ENCODE assay signal across 16 cellular contexts in the genomic region with DNA sequence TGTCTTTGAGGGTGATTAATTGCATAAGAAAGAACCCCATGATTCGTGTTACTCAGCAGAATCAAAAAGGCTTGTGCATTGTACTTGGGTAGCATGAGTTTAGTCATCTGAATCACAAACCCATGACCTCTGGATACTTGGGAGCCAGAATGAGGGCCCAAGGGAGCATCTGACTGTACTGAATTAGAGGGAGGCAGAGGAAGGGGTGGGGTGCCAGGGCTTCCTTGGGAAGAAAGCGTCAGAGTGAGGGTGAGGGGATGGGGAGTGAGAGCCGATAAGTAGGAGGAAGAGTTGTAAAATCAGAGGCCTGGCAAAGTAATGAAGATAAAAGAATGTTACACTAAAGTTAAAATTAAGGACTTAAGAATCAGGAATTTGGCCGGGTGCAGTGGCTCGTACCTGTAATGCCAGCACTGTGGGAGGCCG. TPM values are rescaled to one million over a fixed set of nuclear protein-coding genes. Genes with fewer than 3 reads are reported as not detected.
A peak's percentile ranks its signal among the peaks of the same experiment; 100 is the strongest.
DNase-seq lines count a peak whose midpoint lies in the region; ATAC-seq and TF ChIP-seq lines count a peak whose summit lies in the region.
"Had no signal": no experiment of that assay in that cellular context is flagged by ENCODE, and none has a peak within 500 bp of the region (broad histone marks: within the 10 kb centered on the region; RNA-seq: fewer than 3 reads in every experiment).

No MANE protein-coding gene starts in this region.

- H3K9me2 ChIP-seq in OCI-LY7 (ENCODE audit: insufficient read depth, low read length), result no peaks in the 10 kb centered on the region

- peak; percentile 35 for DNase-seq in AG08396 (ENCODE audit: low spot score)
- peak; percentile 27 for DNase-seq in HT1080 (ENCODE audit: low read depth)
- no peak for DNase-seq in epithelial cell of prostate (ENCODE audit: low read depth, low spot score)
- DNase-seq in myocyte (ENCODE audit: low read depth), result peak; percentile 43
- DNase-seq in naive thymus-derived CD4-positive, alpha-beta T cell, result no peak
- no peak for DNase-seq in OCI-LY7 (ENCODE audit: low spot score)
- no peak for DNase-seq in activated gamma-delta T cell (lab: John Stamatoyannopoulos, UW)
- DNase-seq: activated CD4-positive, alpha-beta memory T cell treated with anti-CD3 and anti-CD28 coated beads for 36 hours; KBM-7; NCI-H187 treated with DMSO at 0.1 percent for 48 hours; upper lobe of left lung had no signal

- no peaks in the 10 kb centered on the region for H3K9me3 ChIP-seq in naive thymus-derived CD4-positive, alpha-beta T cell (ENCODE audit: control insufficient read depth in 2 of 3, low read length in 3 of 3)
- H3K9me3 ChIP-seq in OCI-LY7 (ENCODE audit: low read length), result no peaks in the 10 kb centered on the region
- H3K9me3 ChIP-seq: upper lobe of left lung had no signal

- H3K4me3 ChIP-seq in naive thymus-derived CD4-positive, alpha-beta T cell (ENCODE audit: low read length), result no peak overlapping the region
- H3K4me3 ChIP-seq in OCI-LY7 (ENCODE audit: low read depth, low read length, poor library complexity, severe bottlenecking), result no peak overlapping the region
- H3K4me3 ChIP-seq: upper lobe of left lung had no signal

- H3K27me3 Mint-ChIP-seq in naive thymus-derived CD4-positive, alpha-beta T cell, result peaks cover 0 to 16% (median 11%) of the 10 kb centered on the region in 5 donors

- no peaks in the 10 kb centered on the region for H3K4me1 ChIP-seq in naive thymus-derived CD4-positive, alpha-beta T cell (ENCODE audit: control insufficient read depth in 2 of 2, insufficient read depth in 2 of 2, low read length in 2 of 2)
- no peaks in the 10 kb centered on the region for H3K4me1 ChIP-seq in OCI-LY7 (ENCODE audit: insufficient read depth, low read length, poor library complexity, severe bottlenecking)

- peaks cover 0 to 6% (median 0%) of the 10 kb centered on the region in 7 donors for H3K4me1 Mint-ChIP-seq in naive thymus-derived CD4-positive, alpha-beta T cell

- intact Hi-C loops in naive thymus-derived CD4-positive, alpha-beta T cell (cut with micrococcal nuclease), result no loop called here
- intact Hi-C loops in OCI-LY7 (cut with micrococcal nuclease; ENCODE audit: unreplicated experiment), result no loop called here

- BruUV-seq in OCI-LY7 (replicated peaks; lab: Mats Ljungman, UMichigan), result no TSS peak

- POLR2A ChIA-PET in naive thymus-derived CD4-positive, alpha-beta T cell (lab: Charles Lee), result no interaction called here
- POLR2A ChIA-PET in OCI-LY7 (lab: Charles Lee), result interaction anchor here (0.6 to 0.9 kb wide), 2 partner anchors 195 to 290 kb away, joined by 3 to 4 read pairs; no protein-coding TSS in a partner anchor

- H3K79me2 ChIP-seq in OCI-LY7 (ENCODE audit: insufficient read depth, low read depth, low read length), result no peaks in the 10 kb centered on the region

- H3K36me3 ChIP-seq in naive thymus-derived CD4-positive, alpha-beta T cell (ENCODE audit: control insufficient read depth in 2 of 3, insufficient read depth in 3 of 3, low read length in 3 of 3), result no peaks in the 10 kb centered on the region
- H3K36me3 ChIP-seq in OCI-LY7 (ENCODE audit: insufficient read depth, low read length), result no peaks in the 10 kb centered on the region

- no peak overlapping the region for H3K27ac Mint-ChIP-seq in naive thymus-derived CD4-positive, alpha-beta T cell
- H3K27ac Mint-ChIP-seq: activated CD4-positive, alpha-beta memory T cell treated with anti-CD3 and anti-CD28 coated beads for 36 hours; activated naive CD4-positive, alpha-beta T cell treated with anti-CD3 and anti-CD28 coated beads, Interleukin-2, amount 50 U/mL, for 72 hours had no signal

- H3K27me3 ChIP-seq in naive thymus-derived CD4-positive, alpha-beta T cell (ENCODE audit: control insufficient read depth in 2 of 2, insufficient read depth in 2 of 2, low read length in 2 of 2), result no peaks in the 10 kb centered on the region
- H3K27me3 ChIP-seq: upper lobe of left lung had no signal

- H2AFZ ChIP-seq in OCI-LY7 (ENCODE audit: low read length), result no peak overlapping the region

- H3K4me2 ChIP-seq in OCI-LY7 (ENCODE audit: low read length), result no peak overlapping the region

- H4K20me1 ChIP-seq in OCI-LY7 (ENCODE audit: insufficient read depth, low read length), result no peaks in the 10 kb centered on the region

- TF ChIP-seq CTCF in OCI-LY7 (conservative IDR thresholded peaks at IDR 0.05; ENCODE audit: low read length), result no peak

- peaks cover 0 to 2% (median 0%) of the 10 kb centered on the region in 11 donors for H3K9me3 Mint-ChIP-seq in naive thymus-derived CD4-positive, alpha-beta T cell
- H3K9me3 Mint-ChIP-seq: activated CD4-positive, alpha-beta memory T cell treated with anti-CD3 and anti-CD28 coated beads for 36 hours; activated naive CD4-positive, alpha-beta T cell treated with anti-CD3 and anti-CD28 coated beads, Interleukin-2, amount 50 U/mL, for 72 hours had no signal

- no peak overlapping the region for H3K4me3 Mint-ChIP-seq in naive thymus-derived CD4-positive, alpha-beta T cell
- H3K4me3 Mint-ChIP-seq: activated CD4-positive, alpha-beta memory T cell treated with anti-CD3 and anti-CD28 coated beads for 36 hours had no signal

- H3K36me3 Mint-ChIP-seq in naive thymus-derived CD4-positive, alpha-beta T cell, result no peaks in the 10 kb centered on the region
- H3K36me3 Mint-ChIP-seq: activated CD4-positive, alpha-beta memory T cell treated with anti-CD3 and anti-CD28 coated beads for 36 hours; activated naive CD4-positive, alpha-beta T cell treated with anti-CD3 and anti-CD28 coated beads, Interleukin-2, amount 50 U/mL, for 72 hours had no signal

- no peak for ATAC-seq in naive thymus-derived CD4-positive, alpha-beta T cell
- ATAC-seq in HG03442 (IDR thresholded peaks at IDR 0.05; ENCODE audit: unreplicated experiment), result no peak
- ATAC-seq: activated naive CD4-positive, alpha-beta T cell treated with anti-CD3 and anti-CD28 coated beads, Interleukin-2, amount 50 U/mL, for 72 hours had no signal

- H3K27ac ChIP-seq in epithelial cell of prostate (peak overlapping the region; percentile 15), OCI-LY7 (ENCODE audit: low read depth, low read length, poor library complexity, severe bottlenecking) (no peak overlapping the region)
- no peak overlapping the region for H3K27ac ChIP-seq in naive thymus-derived CD4-positive, alpha-beta T cell (ENCODE audit: low read depth, low read length)
- H3K27ac ChIP-seq: upper lobe of left lung had no signal

- CTCF ChIA-PET in naive thymus-derived CD4-positive, alpha-beta T cell (lab: Charles Lee), result interaction anchor here (1.1 kb wide), 1 partner anchor 291 kb away, joined by 3 read pairs; no protein-coding TSS in a partner anchor
- CTCF ChIA-PET in OCI-LY7 (lab: Charles Lee; ENCODE audit: unreplicated experiment), result no interaction called here

RNA-seq across cellular contexts. Expression of gene GPRC5D, which starts 29.8 kb away (rescaled TPM):
- not detected in 2 replicates for total RNA-seq in HT1080 (2014; rRNA removed; shearing (Covaris generic))
- not detected in 2 replicates for polyA plus RNA-seq in HT1080 (2015; cell fraction: cytosol; rRNA removed)
- 0.17 TPM in 1 of 2 replicates, not detected in the other for polyA plus RNA-seq in HT1080 (2015; cell fraction: nucleus; rRNA removed)
- not detected in 2 replicates for total RNA-seq in myocyte
- 0.13 TPM for polyA plus RNA-seq in myocyte (2012)
- total RNA-seq in naive thymus-derived CD4-positive, alpha-beta T cell, result under 1 TPM in 1 of 5 experiments, not detected in 4; 0.29 TPM
- polyA plus RNA-seq in naive thymus-derived CD4-positive, alpha-beta T cell, result under 1 TPM in 1 of 2 donors, not detected in 1; 0.83 TPM
- not detected in 2 replicates for total RNA-seq in OCI-LY7 (2014; rRNA removed; shearing (Covaris generic))
- not detected in 2 replicates for total RNA-seq in OCI-LY7 (2022)
- total RNA-seq: activated naive CD4-positive, alpha-beta T cell treated with anti-CD3 and anti-CD28 coated beads, Interleukin-2, amount 50 U/mL, for 72 hours; mucosa of gallbladder; skeletal muscle tissue; T-helper 2 cell treated with Interferon-gamma antibody and Interleukin-4, amounts not matched to agents 100 ng/mL and 5 ng/mL, for 36 hours had no signal

RNA-seq across cellular contexts. Expression of gene GPRC5A, which starts 30.8 kb away (rescaled TPM):
- 19.8 and 21.7 TPM in 2 replicates for total RNA-seq in HT1080 (2014; rRNA removed; shearing (Covaris generic))
- polyA plus RNA-seq in HT1080 (2015; cell fraction: cytosol; rRNA removed), result 62.9 and 66.4 TPM in 2 replicates
- polyA plus RNA-seq in HT1080 (2015; cell fraction: nucleus; rRNA removed), result 148 and 163 TPM in 2 replicates
- total RNA-seq in myocyte (0.42 and 1.4 TPM in 2 replicates), OCI-LY7 (2022) (0.25 TPM in 1 of 2 replicates, not detected in the other)
- polyA plus RNA-seq in myocyte (2012), result 0.33 TPM
- under 1 TPM in 4 of 5 experiments, not detected in 1; 0.05 to 0.93 (median 0.15) TPM for total RNA-seq in naive thymus-derived CD4-positive, alpha-beta T cell
- polyA plus RNA-seq in naive thymus-derived CD4-positive, alpha-beta T cell, result under 1 TPM in 1 of 2 donors, not detected in 1; 0.06 TPM
- total RNA-seq in OCI-LY7 (2014; rRNA removed; shearing (Covaris generic)), result not detected in 2 replicates

Comparison
In these comparisons a context has a peak if more than half of its experiments do, and no peak if none do; other contexts are left out.
1. DNase-seq: peak in AG08396 (single experiment), HT1080 (single experiment) and myocyte (single experiment); none in epithelial cell of prostate (single experiment), naive thymus-derived CD4-positive, alpha-beta T cell (0 of 9), OCI-LY7 (single experiment) and activated gamma-delta T cell (single experiment).